In the genomic region with DNA sequence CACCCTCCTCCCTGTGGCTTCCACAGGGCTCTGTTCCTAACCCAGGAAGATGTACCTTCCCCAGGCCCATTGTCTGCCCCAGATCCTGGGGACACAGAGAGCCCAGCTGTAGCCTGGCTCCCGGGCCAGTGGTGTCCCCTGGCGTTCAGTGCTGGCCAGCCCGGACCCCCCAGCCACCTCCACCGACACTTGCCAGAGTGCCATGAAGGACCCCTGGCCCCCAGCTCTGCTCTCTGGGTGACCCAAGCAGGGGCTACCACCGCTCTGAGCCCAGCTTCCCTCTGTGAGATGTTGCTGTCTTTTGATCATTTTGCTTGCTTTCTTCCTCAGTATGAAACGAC, we compare ENCODE assay signal across 15 cellular contexts. TPM values are rescaled to one million over a fixed set of nuclear protein-coding genes. Genes with fewer than 3 reads are reported as not detected.
DNase-seq lines count a peak whose midpoint lies in the region; ATAC-seq and TF ChIP-seq lines count a peak whose summit lies in the region.
"Had no signal": no experiment of that assay in that cellular context is flagged by ENCODE, and none has a peak within 500 bp of the region (broad histone marks: within the 10 kb centered on the region; RNA-seq: fewer than 3 reads in every experiment).

No MANE protein-coding gene starts in this region.

- CTCF ChIA-PET in activated CD4-positive, alpha-beta memory T cell treated with anti-CD3 and anti-CD28 coated beads, Interleukin-2, amount 10 ng/mL, durations not matched to agents 7 days and 5 days (lab: Charles Lee), result interaction anchor here (2.7 kb wide), 1 partner anchor 14 kb away, joined by 6 read pairs; no protein-coding TSS in a partner anchor

- H3K27ac ChIP-seq in temporal lobe (ENCODE audit: low read depth, low read length), result peak overlapping the region; percentile 99
- H3K27ac ChIP-seq: GM23248 had no signal

- H3K36me3 Mint-ChIP-seq in activated T-cell treated with anti-CD3 and anti-CD28 coated beads, Interleukin-2, amount 50 U/mL, for 72 hours (ENCODE audit: insufficient read depth in 2 of 2), result no peaks in the 10 kb centered on the region
- H3K36me3 Mint-ChIP-seq in activated CD4-positive, alpha-beta memory T cell treated with anti-CD3 and anti-CD28 coated beads, Interleukin-2, amount 10 ng/mL, durations not matched to agents 7 days and 5 days (ENCODE audit: low read depth), result peaks cover 21% of the 10 kb centered on the region
- H3K36me3 Mint-ChIP-seq in glutamatergic neuron (ENCODE audit: unreplicated experiment), result no peaks in the 10 kb centered on the region

- H3K27me3 Mint-ChIP-seq in activated T-cell treated with anti-CD3 and anti-CD28 coated beads, Interleukin-2, amount 50 U/mL, for 72 hours (ENCODE audit: low read depth), result no peaks in the 10 kb centered on the region
- no peaks in the 10 kb centered on the region for H3K27me3 Mint-ChIP-seq in activated CD4-positive, alpha-beta memory T cell treated with anti-CD3 and anti-CD28 coated beads, Interleukin-2, amount 10 ng/mL, durations not matched to agents 7 days and 5 days
- H3K27me3 Mint-ChIP-seq in glutamatergic neuron (ENCODE audit: unreplicated experiment), result peaks cover 5% of the 10 kb centered on the region

- H3K4me3 Mint-ChIP-seq in activated T-cell treated with anti-CD3 and anti-CD28 coated beads, Interleukin-2, amount 50 U/mL, for 72 hours, result peak overlapping the region; percentile 8 to 50
- peak overlapping the region; percentile 63 for H3K4me3 Mint-ChIP-seq in activated CD4-positive, alpha-beta memory T cell treated with anti-CD3 and anti-CD28 coated beads, Interleukin-2, amount 10 ng/mL, durations not matched to agents 7 days and 5 days
- H3K4me3 Mint-ChIP-seq in glutamatergic neuron (ENCODE audit: unreplicated experiment), result no peak overlapping the region

- POLR2A ChIA-PET in activated CD4-positive, alpha-beta memory T cell treated with anti-CD3 and anti-CD28 coated beads, Interleukin-2, amount 10 ng/mL, durations not matched to agents 7 days and 5 days (lab: Charles Lee), result interaction anchor here (0.7 to 3.1 kb wide), 6 partner anchors 9 to 58 kb away, joined by 3 to 22 read pairs (median 6); a partner anchor contains a TSS

- ATAC-seq in activated T-cell treated with anti-CD3 and anti-CD28 coated beads, Interleukin-2, amount 50 U/mL, for 72 hours (replicated peaks in 1 of 2), result peak in 1 of 2 donors; percentile 7
- no peak for ATAC-seq in GM18520 (IDR thresholded peaks at IDR 0.05; ENCODE audit: unreplicated experiment)
- no peak for ATAC-seq in GM21381 (IDR thresholded peaks at IDR 0.05; ENCODE audit: unreplicated experiment)
- ATAC-seq: body of pancreas had no signal

- no peak for TF ChIP-seq CTCF in glutamatergic neuron (IDR thresholded peaks at IDR 0.05; ENCODE audit: partially characterized antibody, unreplicated experiment)

- peak overlapping the region; percentile 55 for H3K27ac Mint-ChIP-seq in activated T-cell treated with anti-CD3 and anti-CD28 coated beads, Interleukin-2, amount 50 U/mL, for 72 hours
- peak overlapping the region; percentile 93 for H3K27ac Mint-ChIP-seq in activated CD4-positive, alpha-beta memory T cell treated with anti-CD3 and anti-CD28 coated beads, Interleukin-2, amount 10 ng/mL, durations not matched to agents 7 days and 5 days
- H3K27ac Mint-ChIP-seq in glutamatergic neuron (ENCODE audit: unreplicated experiment), result peak overlapping the region; percentile 48

- no peaks in the 10 kb centered on the region for H3K9me3 Mint-ChIP-seq in activated T-cell treated with anti-CD3 and anti-CD28 coated beads, Interleukin-2, amount 50 U/mL, for 72 hours
- H3K9me3 Mint-ChIP-seq in activated CD4-positive, alpha-beta memory T cell treated with anti-CD3 and anti-CD28 coated beads, Interleukin-2, amount 10 ng/mL, durations not matched to agents 7 days and 5 days, result no peaks in the 10 kb centered on the region
- H3K9me3 Mint-ChIP-seq in glutamatergic neuron (ENCODE audit: unreplicated experiment), result peaks cover 2% of the 10 kb centered on the region

- no peak for DNase-seq in activated T-cell treated with anti-CD3 and anti-CD28 coated beads, Interleukin-2, amount 50 U/mL, for 72 hours
- DNase-seq in activated T-cell treated with anti-CD3 and anti-CD28 coated beads, Interleukin-2, amount 50 U/mL, for 48 hours, result no peak
- DNase-seq in activated CD4-positive, alpha-beta memory T cell treated with anti-CD3 and anti-CD28 coated beads, Interleukin-2, amount 10 ng/mL, durations not matched to agents 7 days and 5 days, result no peak
- DNase-seq in glutamatergic neuron, result no peak
- no peak for DNase-seq in NCI-H2196 (lab: John Stamatoyannopoulos, UW; ENCODE audit: unreplicated experiment)
- DNase-seq: body of pancreas, GM23248, KG1, kidney, NCI-H226, posterior cingulate gyrus, SHP77 treated with DMSO at 0.1 percent for 48 hours had no signal

- H3K4me1 Mint-ChIP-seq in activated T-cell treated with anti-CD3 and anti-CD28 coated beads, Interleukin-2, amount 50 U/mL, for 72 hours (ENCODE audit: low read depth), result peaks cover 35% of the 10 kb centered on the region
- peaks cover 51% of the 10 kb centered on the region for H3K4me1 Mint-ChIP-seq in activated CD4-positive, alpha-beta memory T cell treated with anti-CD3 and anti-CD28 coated beads, Interleukin-2, amount 10 ng/mL, durations not matched to agents 7 days and 5 days
- no peaks in the 10 kb centered on the region for H3K4me1 Mint-ChIP-seq in glutamatergic neuron (ENCODE audit: low read depth, unreplicated experiment)

RNA-seq across cellular contexts. Expression of a gene that starts 6.2 kb away (rescaled TPM):
- total RNA-seq in activated T-cell treated with anti-CD3 and anti-CD28 coated beads, Interleukin-2, amount 50 U/mL, for 72 hours, result 10 to 100 TPM; 37.6 to 38.8 TPM
- 100 to 1,000 TPM; 120 to 132 TPM for total RNA-seq in activated CD4-positive, alpha-beta memory T cell treated with anti-CD3 and anti-CD28 coated beads, Interleukin-2, amount 10 ng/mL, durations not matched to agents 7 days and 5 days
- total RNA-seq in glutamatergic neuron (ENCODE audit: unreplicated experiment) (11.8 TPM), temporal lobe (15.0 TPM)

RNA-seq across cellular contexts. Expression of a gene that starts 28.4 kb away (rescaled TPM):
- total RNA-seq in activated T-cell treated with anti-CD3 and anti-CD28 coated beads, Interleukin-2, amount 50 U/mL, for 72 hours, result 1 to 10 TPM; 4.6 to 6.1 TPM
- 1 to 10 TPM in 1 of 2 experiments, under 1 TPM in 1; 0.98 to 1.2 TPM for total RNA-seq in activated CD4-positive, alpha-beta memory T cell treated with anti-CD3 and anti-CD28 coated beads, Interleukin-2, amount 10 ng/mL, durations not matched to agents 7 days and 5 days
- 45.1 TPM for total RNA-seq in glutamatergic neuron (ENCODE audit: unreplicated experiment)
- total RNA-seq in temporal lobe, result 2.0 TPM

RNA-seq across cellular contexts. Expression of a gene that starts 57.3 kb away (rescaled TPM):
- 10 to 100 TPM; 72.9 TPM for total RNA-seq in activated T-cell treated with anti-CD3 and anti-CD28 coated beads, Interleukin-2, amount 50 U/mL, for 72 hours
- 10 to 100 TPM; 87.0 to 96.2 TPM for total RNA-seq in activated CD4-positive, alpha-beta memory T cell treated with anti-CD3 and anti-CD28 coated beads, Interleukin-2, amount 10 ng/mL, durations not matched to agents 7 days and 5 days
- total RNA-seq in glutamatergic neuron (ENCODE audit: unreplicated experiment) (30.5 TPM), temporal lobe (15.0 TPM)
